In genomic region chr3:56954125-56954524, GRCh38 we compare ENCODE assay signal across 20 cellular contexts.
DNase-seq lines count a peak whose midpoint lies in the region; ATAC-seq, FAIRE-seq and TF ChIP-seq lines count a peak whose summit lies in the region.
"Had no signal": no experiment of that assay in that cellular context is flagged by ENCODE, and none has a peak within 500 bp of the region (broad histone marks: within the 10 kb centered on the region; RNA-seq: fewer than 3 reads in every experiment).

No MANE protein-coding gene starts in this region.

- POLR2A ChIA-PET in HepG2 (lab: Yijun Ruan, JAX) = interaction anchor here (1.4 kb wide), 1 partner anchor 35 kb away, joined by 3 read pairs; no protein-coding TSS in a partner anchor

- no peak overlapping the region for H3K27ac ChIP-seq in HepG2 (ENCODE audit: extremely low read length, insufficient read depth, low read length)
- no peak overlapping the region for H3K27ac ChIP-seq in right lobe of liver
- peak overlapping the region; percentile 34 for H3K27ac ChIP-seq in angular gyrus (ENCODE audit: low read depth, low read length)
- no peak overlapping the region for H3K27ac ChIP-seq in pancreas

- 91% methylated on average over 1 of the region's 1 CpG for WGBS in HepG2 (ENCODE audit: low lambda C conversion rate)
- WGBS in right lobe of liver (ENCODE audit: insufficient coverage, low coverage, low lambda C conversion rate, missing lambda C conversion rate) = 80% methylated on average over 1 of the region's 1 CpG
- WGBS in pancreas, 2 donors = 90 to 100% methylated on average over 1 of the region's 1 CpG

- H3K27me3 ChIP-seq in HepG2 (ENCODE audit: control insufficient read depth in 1 of 2, insufficient read depth in 2 of 2, low read length in 2 of 2) = no peaks in the 10 kb centered on the region
- H3K27me3 ChIP-seq in right lobe of liver = no peaks in the 10 kb centered on the region
- no peaks in the 10 kb centered on the region for H3K27me3 ChIP-seq in pancreas
- H3K27me3 ChIP-seq: BE2C had no signal

- intact Hi-C loops in HepG2 (cut with micrococcal nuclease; ENCODE audit: unreplicated experiment) = no loop called here
- intact Hi-C loops in right lobe of liver (cut with DNase I) = no loop called here
- intact Hi-C loops in mucosa of descending colon (cut with DNase I, micrococcal nuclease) = no loop called here
- intact Hi-C loops in pancreas (cut with DNase I) = no loop called here

- no peaks in the 10 kb centered on the region for H3K79me2 ChIP-seq in HepG2 (ENCODE audit: insufficient read depth, low read length)

- CTCF ChIA-PET in HepG2 (lab: Yijun Ruan, JAX; ENCODE audit: low intra/inter-chr PET ratio, low total read pairs) = no interaction called here

- ATAC-seq in HepG2 = peak; percentile 60
- no peak for ATAC-seq in right lobe of liver
- peak; percentile 94 for ATAC-seq in mucosa of descending colon
- ATAC-seq in pancreas = no peak
- ATAC-seq: GM12878, Panc1, SK-N-SH treated with all-trans-retinoic acid at 6 μM for 48 hours had no signal

- in situ Hi-C loops in HepG2 (cut with HindIII; ENCODE audit: extremely low pct_ligation_motif_present, low pct_unique_long_range_greater_than_20kb) = no loop called here

- no TSS peak for BruUV-seq in HepG2 (replicated peaks; lab: Mats Ljungman, UMichigan)

- no peak overlapping the region for H2AFZ ChIP-seq in HepG2 (ENCODE audit: low read length)

- TF ChIP-seq EP300 in HepG2 (IDR thresholded peaks at IDR 0.05; ENCODE audit: low read depth in 2 of 2, low read length in 2 of 2) (no peak), HepG2 (CRISPR knock-in tag; IDR thresholded peaks at IDR 0.05; ENCODE audit: borderline replicate concordance) (no peak)

- FAIRE-seq in HepG2 (lab: Jason Lieb, UNC) (no peak), pancreas (lab: Jason Lieb, UNC) (no peak)
- FAIRE-seq: A204.1, D721Med, GM12878 had no signal

- TF ChIP-seq POLR2A in HepG2 (IDR thresholded peaks at IDR 0.05; ENCODE audit: insufficient read depth in 1 of 2, low read depth in 2 of 2, low read length in 2 of 2) (no peak), right lobe of liver (IDR thresholded peaks at IDR 0.05) (no peak)

- H3K9me3 ChIP-seq in HepG2 (ENCODE audit: low read length) (no peaks in the 10 kb centered on the region), right lobe of liver (no peaks in the 10 kb centered on the region), mucosa of descending colon (no peaks in the 10 kb centered on the region), pancreas (no peaks in the 10 kb centered on the region)
- H3K9me3 ChIP-seq: BE2C had no signal

- peak overlapping the region; percentile 15; the same call in 1 of the 2 replicates for H3K4me2 ChIP-seq in HepG2 (ENCODE audit: low read depth, low read length)

- H3K36me3 ChIP-seq in HepG2 (replicated peaks in 1 of 2; ENCODE audit: control insufficient read depth in 1 of 2, insufficient read depth in 2 of 2, low read length in 2 of 2) (no peaks in the 10 kb centered on the region; a peak in 1 of 5 replicates), right lobe of liver (no peaks in the 10 kb centered on the region), mucosa of descending colon (ENCODE audit: low read depth) (no peaks in the 10 kb centered on the region), pancreas (no peaks in the 10 kb centered on the region)
- H3K36me3 ChIP-seq: BE2C had no signal

- no peaks in the 10 kb centered on the region for H4K20me1 ChIP-seq in HepG2 (ENCODE audit: insufficient read depth, low read length)

- no peak overlapping the region for H3K9ac ChIP-seq in HepG2 (ENCODE audit: insufficient read depth, low read depth, low read length)

- TF ChIP-seq RAD21 in HepG2 (CRISPR knock-in tag; IDR thresholded peaks at IDR 0.05) = no peak

- TF ChIP-seq CTCF in HepG2 (CRISPR knock-in tag; IDR thresholded peaks at IDR 0.05) (peak; percentile 30; the same call in 1 of the 2 replicates), right lobe of liver (IDR thresholded peaks at IDR 0.05) (no peak), mucosa of descending colon (IDR thresholded peaks at IDR 0.05) (no peak), pancreas (IDR thresholded peaks at IDR 0.05) (no peak)

- DNase-seq in HepG2 (ENCODE audit: low spot score) (no peak), right lobe of liver (no peak), mucosa of descending colon (peak; percentile 51 to 55 (median 52)), pancreas (no peak), Kasumi-1 (lab: John Stamatoyannopoulos, UW) (no peak), DMS153 (lab: John Stamatoyannopoulos, UW) (no peak)
- DNase-seq: BE2C; DMS79 treated with DMSO at 0.1 percent for 48 hours; H7; NCI-H187; NCI-H2107; NCI-H2227 treated with DMSO at 0.1 percent for 48 hours; NCI-H510A; NK-92 treated with Interleukin-12 subunit alpha and Interleukin-12 subunit beta, amount 100 ng/mL, for 24 hours had no signal

- H3K4me3 ChIP-seq in HepG2 (replicated peaks in 1 of 3; ENCODE audit: insufficient read depth in 1 of 3, low read depth in 2 of 3, low read length in 3 of 3) (no peak overlapping the region), right lobe of liver (no peak overlapping the region), mucosa of descending colon (no peak overlapping the region), pancreas (no peak overlapping the region)
- H3K4me3 ChIP-seq: GM12878 had no signal

- H3K4me1 ChIP-seq in HepG2 (ENCODE audit: insufficient read depth, low read length) (peaks cover 12% of the 10 kb centered on the region), right lobe of liver (no peaks in the 10 kb centered on the region), mucosa of descending colon (ENCODE audit: low read depth) (peaks cover 15% of the 10 kb centered on the region), pancreas (no peaks in the 10 kb centered on the region)
- H3K4me1 ChIP-seq: BE2C had no signal

TF ChIP-seq in HepG2, 621 proteins besides CTCF, POLR2A, EP300 and RAD21 (continues in another document):
- TF ChIP-seq SOX13 (IDR thresholded peaks at IDR 0.05) = no peak
- TF ChIP-seq SOX13 (CRISPR knock-in tag; conservative IDR thresholded peaks at IDR 0.05 in 1 of 2, IDR thresholded peaks at IDR 0.05 in 1 of 2) = no peak
- TF ChIP-seq REPIN1 (CRISPR knock-in tag; IDR thresholded peaks at IDR 0.05; ENCODE audit: borderline replicate concordance, low read depth) = no peak
- no peak for TF ChIP-seq ZNF549 (CRISPR knock-in tag; IDR thresholded peaks at IDR 0.05)
- TF ChIP-seq KMT2A (CRISPR knock-in tag; IDR thresholded peaks at IDR 0.05) = no peak
- no peak for TF ChIP-seq ZNF766 (CRISPR knock-in tag; IDR thresholded peaks at IDR 0.05; ENCODE audit: borderline replicate concordance)
- no peak for TF ChIP-seq FOXP1 (IDR thresholded peaks at IDR 0.05)
- TF ChIP-seq FOXP1 (CRISPR knock-in tag; IDR thresholded peaks at IDR 0.05) = no peak
- no peak for TF ChIP-seq MTA3 (CRISPR knock-in tag; IDR thresholded peaks at IDR 0.05)
- no peak for TF ChIP-seq SOX5 (CRISPR knock-in tag; IDR thresholded peaks at IDR 0.05; ENCODE audit: borderline replicate concordance)
- TF ChIP-seq ZNF574 (CRISPR knock-in tag; IDR thresholded peaks at IDR 0.05) = 0 out of 2 replicates have a peak, but pooled peaks have one; percentile 31
- TF ChIP-seq FOXK1 (CRISPR knock-in tag; IDR thresholded peaks at IDR 0.05; ENCODE audit: borderline replicate concordance, low read depth) = no peak
- no peak for TF ChIP-seq ZNF276 (CRISPR knock-in tag; IDR thresholded peaks at IDR 0.05; ENCODE audit: low read depth)

Comparison
In these comparisons a context has a peak if more than half of its experiments do, and no peak if none do; other contexts are left out.
1. ATAC-seq: peak in HepG2 (single experiment) and mucosa of descending colon (single experiment); none in right lobe of liver (0 of 4) and pancreas (0 of 4).
2. DNase-seq: peak in mucosa of descending colon (3 of 3); none in HepG2 (single experiment), right lobe of liver (0 of 3), pancreas (0 of 6), Kasumi-1 (0 of 2) and DMS153 (single experiment).